In genomic region chr1:10980094-10980577, GRCh38 we compare ENCODE assay signal across 1 cellular context.
TF ChIP-seq lines count a peak whose summit lies in the region.

No MANE protein-coding gene starts in this region.

TF ChIP-seq in HepG2, 621 proteins besides CTCF, POLR2A, EP300 and RAD21 (continued from another document and continues in another):
- TF ChIP-seq REXO4 (CRISPR knock-in tag; IDR thresholded peaks at IDR 0.05; ENCODE audit: borderline replicate concordance), result no peak
- no peak for TF ChIP-seq MBNL3 (CRISPR knock-in tag; conservative IDR thresholded peaks at IDR 0.05)
- TF ChIP-seq ISL2 (CRISPR knock-in tag; IDR thresholded peaks at IDR 0.05), result no peak
- peak; percentile 26 for TF ChIP-seq YY1 (IDR thresholded peaks at IDR 0.05; ENCODE audit: insufficient read depth, insufficient replicate concordance, low read depth, low read length)
- TF ChIP-seq PHF5A (CRISPR knock-in tag; IDR thresholded peaks at IDR 0.05; ENCODE audit: low read depth, unreplicated experiment), result no peak
- TF ChIP-seq MAFK (conservative IDR thresholded peaks at IDR 0.05 in 1 of 2, IDR thresholded peaks at IDR 0.05 in 1 of 2; ENCODE audit: low read length in 2 of 2), result no peak
- no peak for TF ChIP-seq ZNF629 (CRISPR knock-in tag; conservative IDR thresholded peaks at IDR 0.05)
- no peak for TF ChIP-seq JDP2 (CRISPR knock-in tag; IDR thresholded peaks at IDR 0.05; ENCODE audit: borderline replicate concordance)
- TF ChIP-seq ZC3H13 (CRISPR knock-in tag; IDR thresholded peaks at IDR 0.05), result no peak
- no peak for TF ChIP-seq HMG20A (CRISPR knock-in tag; IDR thresholded peaks at IDR 0.05; ENCODE audit: borderline replicate concordance)
- 0 out of 2 replicates have a peak, but pooled peaks have one; percentile 37 for TF ChIP-seq PHF21A (CRISPR knock-in tag; IDR thresholded peaks at IDR 0.05)
- no peak for TF ChIP-seq ZNF841 (CRISPR knock-in tag; IDR thresholded peaks at IDR 0.05; ENCODE audit: borderline replicate concordance)
- TF ChIP-seq XRCC5 (optimal IDR thresholded peaks at IDR 0.05; ENCODE audit: low read length), result peak; percentile 73
- TF ChIP-seq ZNF639 (CRISPR knock-in tag; conservative IDR thresholded peaks at IDR 0.05), result no peak
- TF ChIP-seq THYN1 (CRISPR knock-in tag; IDR thresholded peaks at IDR 0.05; ENCODE audit: borderline replicate concordance, low read depth), result no peak
- 0 out of 2 replicates have a peak, but pooled peaks have one; percentile 14 for TF ChIP-seq ZSCAN12 (CRISPR knock-in tag; IDR thresholded peaks at IDR 0.05)
- no peak for TF ChIP-seq ZNF7 (CRISPR knock-in tag; IDR thresholded peaks at IDR 0.05)
- TF ChIP-seq JARID2 (CRISPR knock-in tag; IDR thresholded peaks at IDR 0.05; ENCODE audit: insufficient replicate concordance), result no peak
- no peak for TF ChIP-seq ZMAT5 (CRISPR knock-in tag; IDR thresholded peaks at IDR 0.05; ENCODE audit: borderline replicate concordance, low read depth)
- TF ChIP-seq GLI4 (CRISPR knock-in tag; IDR thresholded peaks at IDR 0.05; ENCODE audit: borderline replicate concordance), result peak; percentile 55; the same call in 1 of the 2 replicates
- TF ChIP-seq HMGA1 (CRISPR knock-in tag; conservative IDR thresholded peaks at IDR 0.05), result no peak
- TF ChIP-seq CENPX (CRISPR knock-in tag; IDR thresholded peaks at IDR 0.05), result no peak
- peak; percentile 27 for TF ChIP-seq ZEB1 (IDR thresholded peaks at IDR 0.05; ENCODE audit: insufficient replicate concordance, low read depth)
- TF ChIP-seq EED (CRISPR knock-in tag; IDR thresholded peaks at IDR 0.05), result no peak
- TF ChIP-seq ZNF33B (CRISPR knock-in tag; IDR thresholded peaks at IDR 0.05), result no peak
- no peak for TF ChIP-seq ZNF34 (CRISPR knock-in tag; IDR thresholded peaks at IDR 0.05; ENCODE audit: borderline replicate concordance)
- 0 out of 2 replicates have a peak, but pooled peaks have one; percentile 29 for TF ChIP-seq ZNF766 (CRISPR knock-in tag; IDR thresholded peaks at IDR 0.05; ENCODE audit: borderline replicate concordance)
- TF ChIP-seq ZNF256 (CRISPR knock-in tag; conservative IDR thresholded peaks at IDR 0.05), result no peak
- no peak for TF ChIP-seq SNAI1 (CRISPR knock-in tag; IDR thresholded peaks at IDR 0.05; ENCODE audit: borderline replicate concordance)
- TF ChIP-seq CREM (IDR thresholded peaks at IDR 0.05), result no peak
- TF ChIP-seq CREM (CRISPR knock-in tag; IDR thresholded peaks at IDR 0.05), result no peak
- TF ChIP-seq ZNF296 (CRISPR knock-in tag; conservative IDR thresholded peaks at IDR 0.05), result no peak
- 0 out of 2 replicates have a peak, but pooled peaks have one; percentile 36 for TF ChIP-seq ZSCAN31 (CRISPR knock-in tag; IDR thresholded peaks at IDR 0.05; ENCODE audit: low read depth)
- no peak for TF ChIP-seq DR1 (CRISPR knock-in tag; IDR thresholded peaks at IDR 0.05)
- no peak for TF ChIP-seq DDIT3 (CRISPR knock-in tag; IDR thresholded peaks at IDR 0.05)
- no peak for TF ChIP-seq MEIS1 (CRISPR knock-in tag; IDR thresholded peaks at IDR 0.05; ENCODE audit: borderline replicate concordance)
- no peak for TF ChIP-seq ZNF646 (CRISPR knock-in tag; IDR thresholded peaks at IDR 0.05)
- 0 out of 2 replicates have a peak, but pooled peaks have one; percentile 19 for TF ChIP-seq TBX2 (CRISPR knock-in tag; IDR thresholded peaks at IDR 0.05; ENCODE audit: borderline replicate concordance)
- TF ChIP-seq ZZZ3 (CRISPR knock-in tag; IDR thresholded peaks at IDR 0.05; ENCODE audit: borderline replicate concordance), result no peak
- TF ChIP-seq PAWR (CRISPR knock-in tag; IDR thresholded peaks at IDR 0.05; ENCODE audit: borderline replicate concordance), result no peak
- no peak for TF ChIP-seq GTF3A (CRISPR knock-in tag; conservative IDR thresholded peaks at IDR 0.05)
- no peak for TF ChIP-seq HOXA9 (CRISPR knock-in tag; IDR thresholded peaks at IDR 0.05; ENCODE audit: borderline replicate concordance)
- TF ChIP-seq SMYD3 (CRISPR knock-in tag; IDR thresholded peaks at IDR 0.05), result no peak
- TF ChIP-seq ZNF572 (CRISPR knock-in tag; IDR thresholded peaks at IDR 0.05), result no peak
- no peak for TF ChIP-seq CAMTA2 (CRISPR knock-in tag; IDR thresholded peaks at IDR 0.05; ENCODE audit: borderline replicate concordance)
- TF ChIP-seq SNAPC5 (CRISPR knock-in tag; IDR thresholded peaks at IDR 0.05; ENCODE audit: borderline replicate concordance), result no peak
- no peak for TF ChIP-seq ZNF501 (CRISPR knock-in tag; IDR thresholded peaks at IDR 0.05)
- TF ChIP-seq MAZ (IDR thresholded peaks at IDR 0.05; ENCODE audit: borderline replicate concordance, low read depth, low read length), result no peak
- TF ChIP-seq MAZ (CRISPR knock-in tag; IDR thresholded peaks at IDR 0.05; ENCODE audit: low read depth), result no peak
- TF ChIP-seq E2F1 (CRISPR knock-in tag; IDR thresholded peaks at IDR 0.05), result no peak
- no peak for TF ChIP-seq ZNF383 (CRISPR knock-in tag; IDR thresholded peaks at IDR 0.05; ENCODE audit: borderline replicate concordance)
- TF ChIP-seq MLXIP (CRISPR knock-in tag; IDR thresholded peaks at IDR 0.05; ENCODE audit: borderline replicate concordance), result no peak
- TF ChIP-seq IKZF5 (CRISPR knock-in tag; IDR thresholded peaks at IDR 0.05), result no peak
- no peak for TF ChIP-seq TEAD2 (CRISPR knock-in tag; IDR thresholded peaks at IDR 0.05)
- TF ChIP-seq ZNF780A (CRISPR knock-in tag; IDR thresholded peaks at IDR 0.05), result no peak
- no peak for TF ChIP-seq HOXA7 (CRISPR knock-in tag; IDR thresholded peaks at IDR 0.05)
- peak; percentile 54 for TF ChIP-seq HNRNPLL (IDR thresholded peaks at IDR 0.05; ENCODE audit: low read depth, low read length, poor library complexity, severe bottlenecking)
- TF ChIP-seq SMARCE1 (IDR thresholded peaks at IDR 0.05; ENCODE audit: borderline replicate concordance), result no peak
- TF ChIP-seq ZNF558 (CRISPR knock-in tag; IDR thresholded peaks at IDR 0.05; ENCODE audit: borderline replicate concordance), result no peak
- TF ChIP-seq SNAPC2 (CRISPR knock-in tag; IDR thresholded peaks at IDR 0.05), result no peak
- TF ChIP-seq IKZF4 (CRISPR knock-in tag; IDR thresholded peaks at IDR 0.05; ENCODE audit: borderline replicate concordance, low read depth, not compliant biosample characterization), result no peak
- TF ChIP-seq HMGXB4 (CRISPR knock-in tag; IDR thresholded peaks at IDR 0.05; ENCODE audit: borderline replicate concordance in 1 of 2, low read depth in 1 of 2), result peak in 1 of 2 experiments; percentile 22; a peak in 1 of 4 replicates
